ENCODE assay signal across 17 cellular contexts in the genomic region with DNA sequence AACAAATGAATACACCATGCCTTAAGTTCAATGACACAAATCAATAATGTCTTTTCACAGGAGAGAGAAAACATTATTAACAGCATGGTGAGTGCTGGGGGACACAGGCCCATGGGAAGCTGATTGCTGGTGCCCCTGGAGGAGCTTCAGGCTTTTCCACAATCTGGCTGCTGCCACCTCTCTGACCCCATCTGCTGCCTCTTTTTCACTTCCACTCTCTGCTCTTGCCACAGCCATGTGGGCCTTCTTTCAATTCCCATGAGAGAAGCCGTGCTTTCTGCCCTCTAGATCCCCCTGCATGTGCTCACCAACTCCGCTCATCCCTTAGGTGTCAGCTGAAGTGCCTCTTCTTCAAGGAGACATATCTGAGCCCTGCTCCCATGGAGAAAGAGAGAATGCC. TPM values are rescaled to one million over a fixed set of nuclear protein-coding genes. Genes with fewer than 3 reads are reported as not detected.
A peak's percentile ranks its signal among the peaks of the same experiment; 100 is the strongest.
DNase-seq lines count a peak whose midpoint lies in the region; ATAC-seq, FAIRE-seq and TF ChIP-seq lines count a peak whose summit lies in the region.
"Had no signal": no experiment of that assay in that cellular context is flagged by ENCODE, and none has a peak within 500 bp of the region (broad histone marks: within the 10 kb centered on the region; RNA-seq: fewer than 3 reads in every experiment).

No MANE protein-coding gene starts in this region.

- 44% methylated on average over 2 of the region's 2 CpGs for WGBS in HepG2 (ENCODE audit: low lambda C conversion rate)

- no peaks in the 10 kb centered on the region for H3K36me3 Mint-ChIP-seq in activated naive CD4-positive, alpha-beta T cell treated with anti-CD3 and anti-CD28 coated beads, Interleukin-2, amount 10 ng/mL, durations not matched to agents 7 days and 5 days
- no peaks in the 10 kb centered on the region for H3K36me3 Mint-ChIP-seq in osteocyte (ENCODE audit: unreplicated experiment)
- H3K36me3 Mint-ChIP-seq: CD4-positive, alpha-beta memory T cell had no signal

- no peak for FAIRE-seq in HepG2 (lab: Jason Lieb, UNC)
- FAIRE-seq: GM12892, GM19239, H1 had no signal

- no peaks in the 10 kb centered on the region for H3K79me2 ChIP-seq in HepG2 (ENCODE audit: insufficient read depth, low read length)

- no TSS peak for BruUV-seq in HepG2 (replicated peaks; lab: Mats Ljungman, UMichigan)

- no peak overlapping the region for H2AFZ ChIP-seq in HepG2 (ENCODE audit: low read length)

- TF ChIP-seq CTCF in osteocyte (IDR thresholded peaks at IDR 0.05), result no peak
- no peak for TF ChIP-seq CTCF in HepG2 (CRISPR knock-in tag; IDR thresholded peaks at IDR 0.05)

- H3K4me3 Mint-ChIP-seq in activated naive CD4-positive, alpha-beta T cell treated with anti-CD3 and anti-CD28 coated beads, Interleukin-2, amount 10 ng/mL, durations not matched to agents 7 days and 5 days, result no peak overlapping the region
- no peak overlapping the region for H3K4me3 Mint-ChIP-seq in osteocyte (ENCODE audit: unreplicated experiment)
- H3K4me3 Mint-ChIP-seq: CD4-positive, alpha-beta memory T cell had no signal

- peak overlapping the region; percentile 25 for H3K27ac Mint-ChIP-seq in activated naive CD4-positive, alpha-beta T cell treated with anti-CD3 and anti-CD28 coated beads, Interleukin-2, amount 10 ng/mL, durations not matched to agents 7 days and 5 days
- H3K27ac Mint-ChIP-seq in osteocyte (ENCODE audit: unreplicated experiment), result no peak overlapping the region
- H3K27ac Mint-ChIP-seq: CD4-positive, alpha-beta memory T cell had no signal

- H3K27me3 ChIP-seq in HepG2 (ENCODE audit: control insufficient read depth in 1 of 2, insufficient read depth in 2 of 2, low read length in 2 of 2), result peaks cover 0 to 15% of the 10 kb centered on the region in 2 experiments; a peak in 2 of 5 replicates

- H3K9ac ChIP-seq in HepG2 (ENCODE audit: insufficient read depth, low read depth, low read length), result no peak overlapping the region

- DNase-seq in activated naive CD4-positive, alpha-beta T cell treated with anti-CD3 and anti-CD28 coated beads, Interleukin-2, amount 10 ng/mL, durations not matched to agents 7 days and 5 days, result no peak
- DNase-seq in activated naive CD4-positive, alpha-beta T cell (lab: John Stamatoyannopoulos, UW), result no peak
- DNase-seq in NCI-H524 treated with DMSO at 0.1 percent for 48 hours (lab: John Stamatoyannopoulos, UW) (peak; percentile 26), osteocyte (ENCODE audit: extremely low spot score, unreplicated experiment) (peak; percentile 64), midbrain (lab: John Stamatoyannopoulos, UW) (no peak), HepG2 (ENCODE audit: low spot score) (no peak)
- DNase-seq: 8988T; CD4-positive, alpha-beta memory T cell; DND-41; GDM1 had no signal

- peaks cover 18% of the 10 kb centered on the region for H3K27me3 Mint-ChIP-seq in activated naive CD4-positive, alpha-beta T cell treated with anti-CD3 and anti-CD28 coated beads, Interleukin-2, amount 10 ng/mL, durations not matched to agents 7 days and 5 days
- peaks cover 41% of the 10 kb centered on the region for H3K27me3 Mint-ChIP-seq in osteocyte (ENCODE audit: unreplicated experiment)

- peaks cover 8% of the 10 kb centered on the region; the same call in 1 of the 2 replicates for H3K9me3 ChIP-seq in HepG2 (ENCODE audit: low read length)
- H3K9me3 ChIP-seq: HAP-1 had no signal

- CTCF ChIA-PET in activated naive CD4-positive, alpha-beta T cell treated with anti-CD3 and anti-CD28 coated beads, Interleukin-2, amount 10 ng/mL, durations not matched to agents 7 days and 5 days (lab: Charles Lee), result no interaction called here
- CTCF ChIA-PET in HepG2 (lab: Yijun Ruan, JAX; ENCODE audit: low intra/inter-chr PET ratio, low total read pairs), result no interaction called here

- no peak for ATAC-seq in HG03342 (IDR thresholded peaks at IDR 0.05; ENCODE audit: unreplicated experiment)
- no peak for ATAC-seq in HepG2

- no peak overlapping the region for H3K4me3 ChIP-seq in HepG2 (replicated peaks in 1 of 3; ENCODE audit: insufficient read depth in 1 of 3, low read depth in 2 of 3, low read length in 3 of 3)
- H3K4me3 ChIP-seq: HAP-1 had no signal

- peaks cover 19% of the 10 kb centered on the region for H3K4me1 ChIP-seq in HepG2 (ENCODE audit: insufficient read depth, low read length)
- H3K4me1 ChIP-seq: HAP-1 had no signal

- no peaks in the 10 kb centered on the region for H3K4me1 Mint-ChIP-seq in activated naive CD4-positive, alpha-beta T cell treated with anti-CD3 and anti-CD28 coated beads, Interleukin-2, amount 10 ng/mL, durations not matched to agents 7 days and 5 days
- no peaks in the 10 kb centered on the region for H3K4me1 Mint-ChIP-seq in osteocyte (ENCODE audit: unreplicated experiment)
- H3K4me1 Mint-ChIP-seq: CD4-positive, alpha-beta memory T cell had no signal

- no peak for TF ChIP-seq RAD21 in HepG2 (CRISPR knock-in tag; IDR thresholded peaks at IDR 0.05)

- no peak overlapping the region for H3K27ac ChIP-seq in HepG2 (ENCODE audit: extremely low read length, insufficient read depth, low read length)
- H3K27ac ChIP-seq: C4-2B had no signal

- POLR2A ChIA-PET in HepG2 (lab: Yijun Ruan, JAX), result no interaction called here

- H3K9me3 Mint-ChIP-seq in activated naive CD4-positive, alpha-beta T cell treated with anti-CD3 and anti-CD28 coated beads, Interleukin-2, amount 10 ng/mL, durations not matched to agents 7 days and 5 days, result no peaks in the 10 kb centered on the region
- no peaks in the 10 kb centered on the region for H3K9me3 Mint-ChIP-seq in osteocyte (ENCODE audit: unreplicated experiment)

- intact Hi-C loops in HepG2 (cut with micrococcal nuclease; ENCODE audit: unreplicated experiment), result no loop called here

- no peak for TF ChIP-seq EP300 in HepG2 (IDR thresholded peaks at IDR 0.05; ENCODE audit: low read depth in 2 of 2, low read length in 2 of 2)
- no peak for TF ChIP-seq EP300 in HepG2 (CRISPR knock-in tag; IDR thresholded peaks at IDR 0.05; ENCODE audit: borderline replicate concordance)

- no peaks in the 10 kb centered on the region for H4K20me1 ChIP-seq in HepG2 (ENCODE audit: insufficient read depth, low read length)

- TF ChIP-seq POLR2A in HepG2 (IDR thresholded peaks at IDR 0.05; ENCODE audit: insufficient read depth in 1 of 2, low read depth in 2 of 2, low read length in 2 of 2), result no peak

- in situ Hi-C loops in HepG2 (cut with HindIII; ENCODE audit: extremely low pct_ligation_motif_present, low pct_unique_long_range_greater_than_20kb), result no loop called here

- no peaks in the 10 kb centered on the region for H3K36me3 ChIP-seq in HepG2 (replicated peaks in 1 of 2; ENCODE audit: control insufficient read depth in 1 of 2, insufficient read depth in 2 of 2, low read length in 2 of 2)
- H3K36me3 ChIP-seq: HAP-1 had no signal

- no peak overlapping the region for H3K4me2 ChIP-seq in HepG2 (ENCODE audit: low read depth, low read length)

TF ChIP-seq in HepG2, 621 proteins besides CTCF, POLR2A, EP300 and RAD21 (continues in another document):
- TF ChIP-seq ZNF790 (CRISPR knock-in tag; IDR thresholded peaks at IDR 0.05; ENCODE audit: borderline replicate concordance) (no peak), ZFP1 (CRISPR knock-in tag; IDR thresholded peaks at IDR 0.05) (no peak), NFYB (CRISPR knock-in tag; IDR thresholded peaks at IDR 0.05) (no peak), ZBTB3 (CRISPR knock-in tag; IDR thresholded peaks at IDR 0.05; ENCODE audit: borderline replicate concordance, low read depth) (no peak), MTA3 (CRISPR knock-in tag; IDR thresholded peaks at IDR 0.05) (no peak), SALL2 (CRISPR knock-in tag; IDR thresholded peaks at IDR 0.05) (no peak), SMARCE1 (IDR thresholded peaks at IDR 0.05; ENCODE audit: borderline replicate concordance) (no peak), SIX4 (CRISPR knock-in tag; IDR thresholded peaks at IDR 0.05) (no peak), ZNF577 (CRISPR knock-in tag; IDR thresholded peaks at IDR 0.05; ENCODE audit: borderline replicate concordance, low read depth) (no peak), BRF2 (CRISPR knock-in tag; IDR thresholded peaks at IDR 0.05) (no peak), MIER3 (CRISPR knock-in tag; IDR thresholded peaks at IDR 0.05; ENCODE audit: borderline replicate concordance) (no peak)

RNA-seq across cellular contexts. Expression of gene CTXND1, which starts 21.0 kb away (rescaled TPM):
- 0.18 and 0.24 TPM in 2 replicates for total RNA-seq in osteocyte
- total RNA-seq in HepG2 (2016; rRNA removed; fragmentation: Illumina TruSeq; extraction: Trizol), result 2.1 and 2.5 TPM in 2 replicates
- 4.1 TPM in 2 replicates for total RNA-seq in HepG2 (2016; cell fraction: cytosol; rRNA removed; fragmentation: Illumina TruSeq; extraction: Trizol; ENCODE audit: low read depth)
- 1.9 and 2.3 TPM in 2 replicates for total RNA-seq in HepG2 (2016; cell fraction: insoluble cytoplasmic fraction; rRNA removed; fragmentation: Illumina TruSeq; extraction: Trizol)
- 6.4 TPM in 2 replicates for total RNA-seq in HepG2 (2016; cell fraction: membrane; rRNA removed; fragmentation: Illumina TruSeq; extraction: Trizol)
- total RNA-seq in HepG2 (2016; cell fraction: nucleus; rRNA removed; fragmentation: Illumina TruSeq; extraction: Trizol), result 1.4 and 1.7 TPM in 2 replicates
- 0.91 and 1.2 TPM in 2 replicates for polyA plus RNA-seq in HepG2 (2011; rRNA removed)
- polyA plus RNA-seq in HepG2 (2011; cell fraction: cytosol; rRNA removed), result 0.81 and 1.0 TPM in 2 replicates
- polyA plus RNA-seq in HepG2 (2011; cell fraction: nucleus; rRNA removed), result 0.52 and 0.61 TPM in 2 replicates
- polyA plus RNA-seq in HepG2 (2012), result 0.36 and 0.52 TPM in 2 replicates
- polyA plus RNA-seq in HepG2 (2016; cell fraction: cytosol; fragmentation: Illumina TruSeq; extraction: Trizol; ENCODE audit: low read depth), result 5.6 and 6.2 TPM in 2 replicates
- polyA plus RNA-seq in HepG2 (2016; cell fraction: insoluble cytoplasmic fraction; fragmentation: Illumina TruSeq; extraction: Trizol; ENCODE audit: low read depth), result 3.3 and 4.1 TPM in 2 replicates
- 8.7 and 9.1 TPM in 2 replicates for polyA plus RNA-seq in HepG2 (2016; cell fraction: membrane; fragmentation: Illumina TruSeq; extraction: Trizol; ENCODE audit: low read depth)
- 3.4 and 3.5 TPM in 2 replicates for polyA plus RNA-seq in HepG2 (2016; cell fraction: nucleus; fragmentation: Illumina TruSeq; extraction: Trizol; ENCODE audit: insufficient read depth, low read depth)
- 1.6 TPM in 1 of 2 replicates, not detected in the other for polyA minus RNA-seq in HepG2 (2011; rRNA and poly(A)+ RNA removed; ENCODE audit: low replicate concordance)
- polyA minus RNA-seq in HepG2 (2011; cell fraction: cytosol; rRNA and poly(A)+ RNA removed), result 0.79 and 1.1 TPM in 2 replicates
- polyA minus RNA-seq in HepG2 (2011; cell fraction: nucleus; rRNA and poly(A)+ RNA removed), result 0.75 and 1.2 TPM in 2 replicates
- total RNA-seq: CD4-positive, alpha-beta memory T cell; H1; HT1080 had no signal
- polyA plus RNA-seq: CD4-positive, alpha-beta memory T cell had no signal

Comparison
In these comparisons a context has a peak if more than half of its experiments do, and no peak if none do; other contexts are left out.
1. DNase-seq: peak in NCI-H524 treated with DMSO at 0.1 percent for 48 hours (single experiment) and osteocyte (single experiment); none in activated naive CD4-positive, alpha-beta T cell treated with anti-CD3 and anti-CD28 coated beads, Interleukin-2, amount 10 ng/mL, durations not matched to agents 7 days and 5 days (single experiment), activated naive CD4-positive, alpha-beta T cell (0 of 4), midbrain (single experiment) and HepG2 (single experiment).